16 cellular contexts compared by ENCODE assay signal in genomic region chr12:50213439-50213838, GRCh38. TPM values are rescaled to one million over a fixed set of nuclear protein-coding genes. Genes with fewer than 3 reads are reported as not detected.
DNase-seq lines count a peak whose midpoint lies in the region; ATAC-seq, FAIRE-seq and TF ChIP-seq lines count a peak whose summit lies in the region.
"Had no signal": no experiment of that assay in that cellular context is flagged by ENCODE, and none has a peak within 500 bp of the region (broad histone marks: within the 10 kb centered on the region; RNA-seq: fewer than 3 reads in every experiment).

No MANE protein-coding gene starts in this region.

- peak overlapping the region; percentile 49 for H3K4me2 ChIP-seq in keratinocyte (ENCODE audit: control insufficient read depth, extremely low read depth, insufficient read depth, low read depth, low read length)
- H3K4me2 ChIP-seq: BLaER1 had no signal

- peak overlapping the region; percentile 44 for H3K9ac ChIP-seq in keratinocyte (ENCODE audit: control insufficient read depth, extremely low read depth, insufficient read depth, low read length)
- H3K9ac ChIP-seq: BLaER1 had no signal

- TF ChIP-seq CTCF in left ventricle myocardium inferior (IDR thresholded peaks at IDR 0.05; ENCODE audit: borderline replicate concordance) (no peak), keratinocyte (optimal IDR thresholded peaks at IDR 0.05 in 1 of 3, IDR thresholded peaks at IDR 0.05 in 1 of 3, conservative IDR thresholded peaks at IDR 0.05 in 1 of 3; ENCODE audit: extremely low read depth in 1 of 3, insufficient read depth in 2 of 3, low read length in 3 of 3) (no peak), GM13977 (IDR thresholded peaks at IDR 0.05; ENCODE audit: extremely low read depth, insufficient read depth, missing control alignments) (no peak)

- H3K27ac ChIP-seq in left ventricle myocardium inferior (replicated peaks), result peak overlapping the region; percentile 80
- H3K27ac ChIP-seq in keratinocyte (ENCODE audit: control insufficient read depth, insufficient read depth, low read length), result peak overlapping the region; percentile 75
- H3K27ac ChIP-seq: BLaER1 had no signal

- peaks cover 34% of the 10 kb centered on the region for H3K4me1 Mint-ChIP-seq in T-helper 17 cell

- no peak overlapping the region for H3K4me3 Mint-ChIP-seq in T-helper 17 cell

- no peak for FAIRE-seq in keratinocyte (lab: Jason Lieb, UNC)
- FAIRE-seq: GM19239, islet of Langerhans had no signal

- peak overlapping the region; percentile 93 for H3K27ac Mint-ChIP-seq in T-helper 17 cell

- H2AFZ ChIP-seq in keratinocyte (ENCODE audit: control insufficient read depth, low read length), result no peak overlapping the region

- in situ Hi-C loops in GM13977 (cut with MboI; ENCODE audit: low pct_unique_long_range_greater_than_20kb, low sequenced_read_pairs, unreplicated experiment), result no loop called here

- H3K27me3 Mint-ChIP-seq in T-helper 17 cell, result no peaks in the 10 kb centered on the region

- peaks cover 83% of the 10 kb centered on the region for H3K79me2 ChIP-seq in keratinocyte (ENCODE audit: control insufficient read depth, insufficient read depth, low read length)

- H3K4me3 ChIP-seq in left ventricle myocardium inferior (no peak overlapping the region), keratinocyte (ENCODE audit: control insufficient read depth in 2 of 3, extremely low read depth in 1 of 3, insufficient read depth in 2 of 3, low read depth in 1 of 3, low read length in 3 of 3) (peak overlapping the region in 2 of 3 experiments; percentile 29 to 62)
- H3K4me3 ChIP-seq: BLaER1 had no signal

- H4K20me1 ChIP-seq in keratinocyte (ENCODE audit: control insufficient read depth, extremely low read depth, insufficient read depth, low read length), result peaks cover 10% of the 10 kb centered on the region
- H4K20me1 ChIP-seq: BLaER1 had no signal

- ATAC-seq in Right ventricle myocardium inferior (no peak), T-helper 17 cell (no peak)

- H3K36me3 ChIP-seq in left ventricle myocardium inferior (peaks cover 8% of the 10 kb centered on the region), keratinocyte (ENCODE audit: control insufficient read depth in 2 of 2, extremely low read depth in 1 of 2, insufficient read depth in 2 of 2, low read length in 2 of 2) (peaks cover 7 to 19% of the 10 kb centered on the region in 2 experiments)
- H3K36me3 ChIP-seq: BLaER1 had no signal

- intact Hi-C loops in left ventricle myocardium inferior (cut with micrococcal nuclease) (no loop called here), Right ventricle myocardium inferior (cut with DNase I) (loop anchor here (10.0 kb wide), 1 partner anchor 101 kb away; no protein-coding TSS in a partner anchor)

- H3K9me1 ChIP-seq in keratinocyte (ENCODE audit: control insufficient read depth, extremely low read depth, insufficient read depth, low read length), result no peaks in the 10 kb centered on the region

- peaks cover 2% of the 10 kb centered on the region for H3K36me3 Mint-ChIP-seq in T-helper 17 cell (ENCODE audit: low read depth)

- dilution Hi-C loops in keratinocyte (cut with MboI; ENCODE audit: extremely low pct_ligation_motif_present, low sequenced_read_pairs), result no loop called here

- DNase-seq in left ventricle myocardium inferior (no peak), Right ventricle myocardium inferior (ENCODE audit: missing footprints) (no peak), T-helper 17 cell (no peak), keratinocyte (ENCODE audit: low read depth, low spot score) (no peak), GM13977 (ENCODE audit: low spot score) (no peak), NCI-H1417 treated with DMSO at 0.1 percent for 48 hours (lab: John Stamatoyannopoulos, UW) (no peak), EL (no peak), nucleus accumbens (lab: John Stamatoyannopoulos, UW) (no peak)
- DNase-seq: cerebellar nuclear complex, glutamatergic neuron, MM.1S, NCI-H2081 treated with DMSO at 0.1 percent for 48 hours, substantia nigra had no signal

- peaks cover 20% of the 10 kb centered on the region for H3K4me1 ChIP-seq in left ventricle myocardium inferior
- H3K4me1 ChIP-seq in keratinocyte (ENCODE audit: control insufficient read depth, extremely low read depth, insufficient read depth, low read length), result peaks cover 75% of the 10 kb centered on the region

- H3K27me3 ChIP-seq in left ventricle myocardium inferior (ENCODE audit: low read depth), result no peaks in the 10 kb centered on the region
- H3K27me3 ChIP-seq in keratinocyte (ENCODE audit: control insufficient read depth, extremely low read depth, insufficient read depth, low read length), result no peaks in the 10 kb centered on the region
- H3K27me3 ChIP-seq: BLaER1 had no signal

- H3K9me3 ChIP-seq in left ventricle myocardium inferior (replicated peaks), result no peaks in the 10 kb centered on the region
- H3K9me3 ChIP-seq in T-helper 17 cell (ENCODE audit: control insufficient read depth, low read length, poor library complexity, severe bottlenecking), result no peaks in the 10 kb centered on the region
- H3K9me3 ChIP-seq in keratinocyte (ENCODE audit: control insufficient read depth, low read depth, low read length), result no peaks in the 10 kb centered on the region
- H3K9me3 ChIP-seq: BLaER1 had no signal

RNA-seq across cellular contexts. Expression of gene CERS5, which starts 46.3 kb away (rescaled TPM):
- total RNA-seq in left ventricle myocardium inferior (7.6 TPM), Right ventricle myocardium inferior (9.6 TPM), T-helper 17 cell (10 to 100 TPM; 51.6 to 57.8 TPM)
- polyA plus RNA-seq in keratinocyte, result 50.6 to 72.3 TPM (median 61.4 TPM) in 3 replicates
- 16.5 TPM for polyA plus RNA-seq in keratinocyte (2011; ENCODE audit: low read depth)
- 34.2 and 52.2 TPM in 2 replicates for polyA plus RNA-seq in keratinocyte (2011; cell fraction: cytosol; rRNA removed)
- 134 and 136 TPM in 2 replicates for polyA plus RNA-seq in keratinocyte (2011; cell fraction: nucleus; rRNA removed)
- polyA plus RNA-seq in keratinocyte (2012; ENCODE audit: low replicate concordance), result 22.1 and 30.6 TPM in 2 replicates
- 34.1 to 97.0 TPM (median 89.8 TPM) in 3 replicates for polyA minus RNA-seq in keratinocyte
- polyA minus RNA-seq in keratinocyte (2011; cell fraction: cytosol; rRNA and poly(A)+ RNA removed), result 36.1 TPM
- 43.4 and 81.5 TPM in 2 replicates for polyA minus RNA-seq in keratinocyte (2011; cell fraction: nucleus; rRNA and poly(A)+ RNA removed)
